35 cellular contexts compared by ENCODE assay signal in the genomic region with DNA sequence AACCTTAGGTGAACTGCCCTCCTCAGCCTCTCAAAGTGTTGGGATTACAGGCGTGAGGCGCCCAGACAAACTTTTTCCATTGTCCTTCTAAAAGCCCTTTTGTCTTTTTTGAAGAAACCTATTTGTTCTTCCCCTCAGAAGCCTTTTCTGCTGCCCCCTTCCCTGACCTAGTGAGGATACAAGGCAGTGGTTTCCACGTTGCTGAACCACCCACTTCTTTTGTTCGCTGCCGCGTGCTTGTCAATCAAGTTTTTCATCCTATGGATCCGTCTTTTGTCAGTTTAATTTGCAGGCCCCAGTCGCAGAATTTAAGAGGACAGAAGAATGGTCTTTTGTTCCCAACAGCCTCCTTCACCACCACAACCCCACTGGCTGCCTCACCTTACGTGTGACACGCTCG. TPM values are rescaled to one million over a fixed set of nuclear protein-coding genes. Genes with fewer than 3 reads are reported as not detected.
"Had no signal": no experiment of that assay in that cellular context is flagged by ENCODE, and none has a peak within 500 bp of the region (broad histone marks: within the 10 kb centered on the region; RNA-seq: fewer than 3 reads in every experiment).

No MANE protein-coding gene starts in this region.

- H3K9me3 Mint-ChIP-seq: activated CD4-positive, alpha-beta memory T cell treated with anti-CD3 and anti-CD28 coated beads for 36 hours; activated CD4-positive, alpha-beta T cell treated with anti-CD3 and anti-CD28 coated beads, Interleukin-2, amount 10 ng/mL, durations not matched to agents 24 days and 14 days; activated naive CD4-positive, alpha-beta T cell treated with anti-CD3 and anti-CD28 coated beads for 36 hours; activated naive CD4-positive, alpha-beta T cell treated with anti-CD3 and anti-CD28 coated beads, Interleukin-2, amount 50 U/mL, for 72 hours; activated naive CD8-positive, alpha-beta T cell treated with anti-CD3 and anti-CD28 coated beads, Interleukin-2, amount 10 ng/mL, durations not matched to agents 7 days and 5 days; activated T-helper 1 cell treated with anti-CD3 and anti-CD28 coated beads, Interleukin-12 subunit alpha, Interleukin-12 subunit beta, Interleukin-2, Interleukin-4 antibody, amounts not matched to agents 30 ng/mL and 10 ng/mL and 1 ng/mL, durations not matched to agents 14 hours and 24 hours and 36 hours; activated T-helper 2 cell treated with anti-CD3 and anti-CD28 coated beads, Interferon-gamma antibody, Interleukin-2, Interleukin-4, amounts not matched to agents 10 μg/mL and 5 μg/mL and 100 μg/mL, durations not matched to agents 14 hours and 24 hours and 36 hours; dendritic cell treated with granulocyte-macrophage colony-stimulating factor and Interleukin-4, amounts not matched to agents 40 ng/mL and 50 ng/mL, for 4 days; endodermal cell had no signal

- DNase-seq: activated CD4-positive, alpha-beta memory T cell treated with anti-CD3 and anti-CD28 coated beads for 36 hours; activated CD4-positive, alpha-beta T cell treated with anti-CD3 and anti-CD28 coated beads for 36 hours; activated CD4-positive, alpha-beta T cell treated with anti-CD3 and anti-CD28 coated beads, Interleukin-2, amount 10 ng/mL, durations not matched to agents 24 days and 14 days; activated CD4-positive, CD25-positive, alpha-beta regulatory T cell; activated CD4-positive, CD25-positive, alpha-beta regulatory T cell treated with anti-CD3 and anti-CD28 coated beads, Interleukin-2, amount 50 U/mL, for 72 hours; activated CD8-positive, alpha-beta memory T cell treated with anti-CD3 and anti-CD28 coated beads, Interleukin-2, amount 10 ng/mL, durations not matched to agents 7 days and 5 days; activated CD8-positive, alpha-beta memory T cell treated with anti-CD3 and anti-CD28 coated beads, Interleukin-2, amount 50 U/mL, for 4 hours; activated CD8-positive, alpha-beta T cell treated with anti-CD3 and anti-CD28 coated beads, Interleukin-2, amount 10 ng/mL, durations not matched to agents 7 days and 5 days; activated effector memory CD4-positive, alpha-beta T cell treated with anti-CD3 and anti-CD28 coated beads, Interleukin-2, amount 50 U/mL, for 16 hours; activated naive CD4-positive, alpha-beta T cell treated with anti-CD3 and anti-CD28 coated beads for 36 hours; activated naive CD8-positive, alpha-beta T cell treated with anti-CD3 and anti-CD28 coated beads, Interleukin-2, amount 10 ng/mL, durations not matched to agents 7 days and 5 days; activated T-cell treated with anti-CD3 and anti-CD28 coated beads, Interleukin-2, amount 50 U/mL, for 1 hour; activated T-cell treated with anti-CD3 and anti-CD28 coated beads, Interleukin-2, amount 50 U/mL, for 48 hours; central memory CD4-positive, alpha-beta T cell; cerebellar nuclear complex; colonic mucosa; dorsolateral prefrontal cortex; effector memory CD4-positive, alpha-beta T cell; endodermal cell; foreskin keratinocyte; gastrocnemius medialis; glutamatergic neuron; heart left ventricle; hypothalamus had no signal

- H3K36me3 ChIP-seq: ascending aorta, breast epithelium, cardiac muscle cell, colonic mucosa, gastrocnemius medialis, heart left ventricle had no signal

- H3K4me3 Mint-ChIP-seq: activated CD4-positive, alpha-beta memory T cell treated with anti-CD3 and anti-CD28 coated beads for 36 hours; activated CD4-positive, alpha-beta T cell treated with anti-CD3 and anti-CD28 coated beads for 36 hours; activated CD4-positive, alpha-beta T cell treated with anti-CD3 and anti-CD28 coated beads, Interleukin-2, amount 10 ng/mL, durations not matched to agents 24 days and 14 days; activated CD8-positive, alpha-beta memory T cell treated with anti-CD3 and anti-CD28 coated beads, Interleukin-2, amount 10 ng/mL, durations not matched to agents 7 days and 5 days; activated CD8-positive, alpha-beta T cell treated with anti-CD3 and anti-CD28 coated beads, Interleukin-2, amount 10 ng/mL, durations not matched to agents 7 days and 5 days; activated naive CD4-positive, alpha-beta T cell treated with anti-CD3 and anti-CD28 coated beads for 36 hours; activated naive CD8-positive, alpha-beta T cell treated with anti-CD3 and anti-CD28 coated beads, Interleukin-2, amount 10 ng/mL, durations not matched to agents 7 days and 5 days; activated T-helper 1 cell treated with anti-CD3 and anti-CD28 coated beads, Interleukin-12 subunit alpha, Interleukin-12 subunit beta, Interleukin-2, Interleukin-4 antibody, amounts not matched to agents 30 ng/mL and 10 ng/mL and 1 ng/mL, durations not matched to agents 14 hours and 24 hours and 36 hours; dendritic cell treated with granulocyte-macrophage colony-stimulating factor and Interleukin-4, amounts not matched to agents 40 ng/mL and 50 ng/mL, for 4 days; endodermal cell had no signal

- H3K4me3 ChIP-seq: ascending aorta, breast epithelium, cardiac muscle cell, colonic mucosa, dorsolateral prefrontal cortex, gastrocnemius medialis, heart left ventricle had no signal

- H3K27ac Mint-ChIP-seq: activated CD4-positive, alpha-beta memory T cell treated with anti-CD3 and anti-CD28 coated beads for 36 hours; activated CD4-positive, alpha-beta T cell treated with anti-CD3 and anti-CD28 coated beads for 36 hours; activated CD4-positive, alpha-beta T cell treated with anti-CD3 and anti-CD28 coated beads, Interleukin-2, amount 10 ng/mL, durations not matched to agents 24 days and 14 days; activated CD8-positive, alpha-beta memory T cell treated with anti-CD3 and anti-CD28 coated beads, Interleukin-2, amount 10 ng/mL, durations not matched to agents 7 days and 5 days; activated CD8-positive, alpha-beta T cell treated with anti-CD3 and anti-CD28 coated beads, Interleukin-2, amount 10 ng/mL, durations not matched to agents 7 days and 5 days; activated naive CD4-positive, alpha-beta T cell treated with anti-CD3 and anti-CD28 coated beads for 36 hours; activated naive CD4-positive, alpha-beta T cell treated with anti-CD3 and anti-CD28 coated beads, Interleukin-2, amount 50 U/mL, for 72 hours; activated T-helper 1 cell treated with anti-CD3 and anti-CD28 coated beads, Interleukin-12 subunit alpha, Interleukin-12 subunit beta, Interleukin-2, Interleukin-4 antibody, amounts not matched to agents 30 ng/mL and 10 ng/mL and 1 ng/mL, durations not matched to agents 14 hours and 24 hours and 36 hours; activated T-helper 2 cell treated with anti-CD3 and anti-CD28 coated beads, Interferon-gamma antibody, Interleukin-2, Interleukin-4, amounts not matched to agents 10 μg/mL and 5 μg/mL and 100 μg/mL, durations not matched to agents 14 hours and 24 hours and 36 hours; dendritic cell treated with granulocyte-macrophage colony-stimulating factor and Interleukin-4, amounts not matched to agents 40 ng/mL and 50 ng/mL, for 4 days; endodermal cell had no signal

- H3K27me3 Mint-ChIP-seq: activated CD8-positive, alpha-beta memory T cell treated with anti-CD3 and anti-CD28 coated beads, Interleukin-2, amount 10 ng/mL, durations not matched to agents 7 days and 5 days had no signal

- H3K4me1 Mint-ChIP-seq: endodermal cell had no signal

- H3K27me3 ChIP-seq: cardiac muscle cell had no signal

- H3K27ac ChIP-seq: ascending aorta, breast epithelium, cardiac muscle cell, colonic mucosa, dorsolateral prefrontal cortex, foreskin keratinocyte, gastrocnemius medialis, heart left ventricle had no signal

- H3K36me3 Mint-ChIP-seq: activated CD4-positive, alpha-beta memory T cell treated with anti-CD3 and anti-CD28 coated beads for 36 hours; activated CD8-positive, alpha-beta memory T cell treated with anti-CD3 and anti-CD28 coated beads, Interleukin-2, amount 10 ng/mL, durations not matched to agents 7 days and 5 days; activated naive CD4-positive, alpha-beta T cell treated with anti-CD3 and anti-CD28 coated beads, Interleukin-2, amount 50 U/mL, for 72 hours; activated naive CD8-positive, alpha-beta T cell treated with anti-CD3 and anti-CD28 coated beads, Interleukin-2, amount 10 ng/mL, durations not matched to agents 7 days and 5 days; brain had no signal

- ATAC-seq: activated CD4-positive, alpha-beta T cell treated with anti-CD3 and anti-CD28 coated beads for 36 hours; activated CD8-positive, alpha-beta memory T cell treated with anti-CD3 and anti-CD28 coated beads, Interleukin-2, amount 10 ng/mL, durations not matched to agents 7 days and 5 days; activated CD8-positive, alpha-beta T cell treated with anti-CD3 and anti-CD28 coated beads, Interleukin-2, amount 10 ng/mL, durations not matched to agents 7 days and 5 days; activated naive CD4-positive, alpha-beta T cell treated with anti-CD3 and anti-CD28 coated beads, Interleukin-2, amount 50 U/mL, for 72 hours; esophagus mucosa; foreskin keratinocyte; gastrocnemius medialis; heart left ventricle had no signal

- H3K9me3 ChIP-seq: ascending aorta, breast epithelium, colonic mucosa, gastrocnemius medialis, heart left ventricle had no signal

- H3K4me1 ChIP-seq: colonic mucosa, foreskin keratinocyte, gastrocnemius medialis had no signal

RNA-seq across cellular contexts. Expression of gene GNG13, which starts 20.2 kb away (rescaled TPM):
- total RNA-seq: activated CD4-positive, alpha-beta memory T cell treated with anti-CD3 and anti-CD28 coated beads for 36 hours; activated CD4-positive, alpha-beta T cell treated with anti-CD3 and anti-CD28 coated beads for 36 hours; activated CD4-positive, alpha-beta T cell treated with anti-CD3 and anti-CD28 coated beads, Interleukin-2, amount 10 ng/mL, durations not matched to agents 24 days and 14 days; activated CD8-positive, alpha-beta memory T cell treated with anti-CD3 and anti-CD28 coated beads for 36 hours; activated CD8-positive, alpha-beta memory T cell treated with anti-CD3 and anti-CD28 coated beads, Interleukin-2, amount 10 ng/mL, durations not matched to agents 7 days and 5 days; activated CD8-positive, alpha-beta T cell treated with anti-CD3 and anti-CD28 coated beads, Interleukin-2, amount 10 ng/mL, durations not matched to agents 7 days and 5 days; activated naive CD4-positive, alpha-beta T cell treated with anti-CD3 and anti-CD28 coated beads for 36 hours; activated naive CD4-positive, alpha-beta T cell treated with anti-CD3 and anti-CD28 coated beads, Interleukin-2, amount 50 U/mL, for 72 hours; activated naive CD8-positive, alpha-beta T cell treated with anti-CD3 and anti-CD28 coated beads, Interleukin-2, amount 10 ng/mL, durations not matched to agents 7 days and 5 days; activated T-helper 1 cell treated with anti-CD3 and anti-CD28 coated beads, Interleukin-12 subunit alpha, Interleukin-12 subunit beta, Interleukin-2, Interleukin-4 antibody, amounts not matched to agents 30 ng/mL and 10 ng/mL and 1 ng/mL, durations not matched to agents 14 hours and 24 hours and 36 hours; activated T-helper 2 cell treated with anti-CD3 and anti-CD28 coated beads, Interferon-gamma antibody, Interleukin-2, Interleukin-4, amounts not matched to agents 10 μg/mL and 5 μg/mL and 100 μg/mL, durations not matched to agents 14 hours and 24 hours and 36 hours; ascending aorta; breast epithelium; cardiac muscle cell; endodermal cell; epithelial cell of proximal tubule; esophagus mucosa; foreskin keratinocyte; gastrocnemius medialis; heart left ventricle had no signal
- polyA plus RNA-seq: foreskin keratinocyte, heart left ventricle had no signal
